ENCODE assay signal across 1 cellular context in genomic region chr7:100098913-100099312, GRCh38.
TF ChIP-seq lines count a peak whose summit lies in the region.

No MANE protein-coding gene starts in this region.

TF ChIP-seq in HEK293, 187 proteins besides CTCF, POLR2A, EP300 and RAD21 (continued from another document):
- no peak for TF ChIP-seq ZNF518A (tag by site-specific recombination; conservative IDR thresholded peaks at IDR 0.05; ENCODE audit: low read depth)
- TF ChIP-seq, protein P1, sequence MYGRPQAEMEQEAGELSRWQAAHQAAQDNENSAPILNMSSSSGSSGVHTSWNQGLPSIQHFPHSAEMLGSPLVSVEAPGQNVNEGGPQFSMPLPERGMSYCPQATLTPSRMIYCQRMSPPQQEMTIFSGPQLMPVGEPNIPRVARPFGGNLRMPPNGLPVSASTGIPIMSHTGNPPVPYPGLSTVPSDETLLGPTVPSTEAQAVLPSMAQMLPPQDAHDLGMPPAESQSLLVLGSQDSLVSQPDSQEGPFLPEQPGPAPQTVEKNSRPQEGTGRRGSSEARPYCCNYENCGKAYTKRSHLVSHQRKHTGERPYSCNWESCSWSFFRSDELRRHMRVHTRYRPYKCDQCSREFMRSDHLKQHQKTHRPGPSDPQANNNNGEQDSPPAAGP (tag by site-specific recombination; IDR thresholded peaks at IDR 0.05): no peak
